ENCODE assay signal across 11 cellular contexts in genomic region chr1:119987689-119988088, GRCh38.
DNase-seq lines count a peak whose midpoint lies in the region; ATAC-seq and TF ChIP-seq lines count a peak whose summit lies in the region.
"Had no signal": no experiment of that assay in that cellular context is flagged by ENCODE, and none has a peak within 500 bp of the region (broad histone marks: within the 10 kb centered on the region; RNA-seq: fewer than 3 reads in every experiment).

No MANE protein-coding gene starts in this region.

- CTCF ChIA-PET in T-cell (lab: Charles Lee), result interaction anchor here in 1 of 2 donors (1.0 kb wide), 2 partner anchors 17 to 189 kb away, joined by 3 read pairs; partner anchors contain the start of gene SEC22B

- no peaks in the 10 kb centered on the region for H3K36me3 ChIP-seq in ovary

- no peak for TF ChIP-seq CTCF in GM20000 (IDR thresholded peaks at IDR 0.05; ENCODE audit: extremely low read depth, missing control alignments)
- no peak for TF ChIP-seq CTCF in ovary (IDR thresholded peaks at IDR 0.05)

- H3K4me1 Mint-ChIP-seq in T-cell (peaks cover 33 to 40% (median 40%) of the 10 kb centered on the region in 3 donors), memory B cell (peaks cover 19% of the 10 kb centered on the region)

- no peaks in the 10 kb centered on the region for H3K9me3 Mint-ChIP-seq in T-cell
- no peaks in the 10 kb centered on the region for H3K9me3 Mint-ChIP-seq in memory B cell

- no peaks in the 10 kb centered on the region for H3K9me3 ChIP-seq in ovary
- H3K9me3 ChIP-seq: pancreas had no signal

- no peak overlapping the region for H3K4me3 ChIP-seq in ovary
- H3K4me3 ChIP-seq: pancreas had no signal

- H3K27ac ChIP-seq in ovary, result no peak overlapping the region

- H3K4me1 ChIP-seq in ovary (ENCODE audit: insufficient read depth), result peaks cover 3% of the 10 kb centered on the region

- no peak for TF ChIP-seq EP300 in ovary (IDR thresholded peaks at IDR 0.05)

- DNase-seq in CD1c-positive myeloid dendritic cell (ENCODE audit: extremely low spot score), result peak; percentile 43
- DNase-seq in GM20000 (ENCODE audit: low spot score), result peak; percentile 24
- DNase-seq in T-cell, result no peak
- no peak for DNase-seq in memory B cell (ENCODE audit: low spot score in 2 of 2)
- no peak for DNase-seq in ovary
- DNase-seq in DMS153 treated with DMSO at 0.1 percent for 48 hours (lab: John Stamatoyannopoulos, UW; ENCODE audit: unreplicated experiment), result no peak
- DNase-seq in NCI-H1417 (lab: John Stamatoyannopoulos, UW), result no peak
- DNase-seq: DMS79, NCI-H446 treated with DMSO at 0.1 percent for 48 hours, pancreas had no signal

- TF ChIP-seq POLR2A in ovary (IDR thresholded peaks at IDR 0.05), result no peak

- intact Hi-C loops in ovary (cut with DNase I), result no loop called here

- WGBS in ovary, 3 donors, result 90 to 96% (median 93%) methylated on average over 1 of the region's 1 CpG

- H3K36me3 Mint-ChIP-seq in T-cell (peaks cover 34% of the 10 kb centered on the region), memory B cell (peaks cover 22% of the 10 kb centered on the region)

- POLR2A ChIA-PET in T-cell (lab: Charles Lee), result no interaction called here

- H3K27me3 Mint-ChIP-seq in T-cell (no peaks in the 10 kb centered on the region), memory B cell (no peaks in the 10 kb centered on the region)

- H3K4me3 Mint-ChIP-seq in T-cell (peak overlapping the region in 2 of 3 donors; percentile 4 to 32), memory B cell (no peak overlapping the region)

- peak; percentile 55 to 78 (median 57) for ATAC-seq in T-cell (replicated peaks in 1 of 4)
- peak; percentile 55 for ATAC-seq in memory B cell (ENCODE audit: low read depth)
- ATAC-seq in GM21717 (IDR thresholded peaks at IDR 0.05; ENCODE audit: unreplicated experiment), result no peak

- peak overlapping the region; percentile 68 to 79 for H3K27ac Mint-ChIP-seq in T-cell
- peak overlapping the region; percentile 35 for H3K27ac Mint-ChIP-seq in memory B cell

- H3K27me3 ChIP-seq in ovary, result no peaks in the 10 kb centered on the region
- H3K27me3 ChIP-seq: pancreas had no signal

Comparison
In these comparisons a context has a peak if more than half of its experiments do, and no peak if none do; other contexts are left out.
1. DNase-seq: peak in CD1c-positive myeloid dendritic cell (single experiment) and GM20000 (single experiment); none in T-cell (0 of 34), memory B cell (0 of 2), ovary (0 of 5), DMS153 treated with DMSO at 0.1 percent for 48 hours (single experiment) and NCI-H1417 (0 of 3).